15 cellular contexts compared by ENCODE assay signal in genomic region chr13:39091586-39091985, GRCh38. TPM values are rescaled to one million over a fixed set of nuclear protein-coding genes. Genes with fewer than 3 reads are reported as not detected.
DNase-seq lines count a peak whose midpoint lies in the region; ATAC-seq and TF ChIP-seq lines count a peak whose summit lies in the region.
"Had no signal": no experiment of that assay in that cellular context is flagged by ENCODE, and none has a peak within 500 bp of the region (broad histone marks: within the 10 kb centered on the region; RNA-seq: fewer than 3 reads in every experiment).

No MANE protein-coding gene starts in this region.

- TF ChIP-seq CTCF in lower lobe of right lung (IDR thresholded peaks at IDR 0.05): no peak

- ATAC-seq in lower lobe of right lung (no peak), GM21390 (IDR thresholded peaks at IDR 0.05; ENCODE audit: unreplicated experiment) (no peak)
- ATAC-seq: GM23338 had no signal

- no peaks in the 10 kb centered on the region for H3K27me3 ChIP-seq in lower lobe of right lung (ENCODE audit: low read depth)
- H3K27me3 ChIP-seq: BLaER1 treated with 17β-estradiol and CSF1 and Interleukin-3, amounts not matched to agents 10 nM and 100 nM had no signal

- no peaks in the 10 kb centered on the region for H3K9me3 ChIP-seq in lower lobe of right lung

- H3K4me1 ChIP-seq in lower lobe of right lung: no peaks in the 10 kb centered on the region

- DNase-seq in caudate nucleus (lab: John Stamatoyannopoulos, UW) (peak in 1 of 61 donors; percentile 17), inferior parietal cortex (ENCODE audit: extremely low spot score) (peak; percentile 75), pons (ENCODE audit: low spot score) (peak; percentile 94), dermis blood vessel endothelial cell (no peak), lower lobe of right lung (no peak), NCI-H1694 treated with DMSO at 0.1 percent for 48 hours (lab: John Stamatoyannopoulos, UW) (no peak)
- DNase-seq: AML-193; CD4-positive, CD25-positive, alpha-beta regulatory T cell; DMS53; GF-D8; H7 had no signal

- H3K27ac ChIP-seq in caudate nucleus (ENCODE audit: low read depth, low read length) (peak overlapping the region; percentile 97), lower lobe of right lung (no peak overlapping the region)
- H3K27ac ChIP-seq: BLaER1 treated with 17β-estradiol and CSF1 and Interleukin-3, amounts not matched to agents 10 nM and 100 nM; HL-60 had no signal

- no peak overlapping the region for H3K4me3 ChIP-seq in lower lobe of right lung
- H3K4me3 ChIP-seq: BLaER1 treated with 17β-estradiol and CSF1 and Interleukin-3, amounts not matched to agents 10 nM and 100 nM; GM23338 had no signal

- no peaks in the 10 kb centered on the region for H3K36me3 ChIP-seq in lower lobe of right lung
- H3K36me3 ChIP-seq: BLaER1 treated with 17β-estradiol and CSF1 and Interleukin-3, amounts not matched to agents 10 nM and 100 nM had no signal

- intact Hi-C loops in lower lobe of right lung (cut with DNase I): no loop called here

RNA-seq across cellular contexts. Expression of gene NHLRC3, which starts 53.3 kb away (rescaled TPM):
- total RNA-seq in dermis blood vessel endothelial cell: 9.8 and 13.4 TPM in 2 replicates
- total RNA-seq in lower lobe of right lung: 35.4 TPM

RNA-seq across cellular contexts. Expression of gene PROSER1, which starts 53.7 kb away (rescaled TPM):
- 17.9 TPM in 2 replicates for total RNA-seq in dermis blood vessel endothelial cell
- 35.6 TPM for total RNA-seq in lower lobe of right lung

Comparison
In these comparisons a context has a peak if more than half of its experiments do, and no peak if none do; other contexts are left out.
1. DNase-seq: peak in inferior parietal cortex (single experiment) and pons (single experiment); none in dermis blood vessel endothelial cell (single experiment), lower lobe of right lung (single experiment) and NCI-H1694 treated with DMSO at 0.1 percent for 48 hours (single experiment).